Comparison of ENCODE assay signal across 8 cellular contexts in the genomic region with DNA sequence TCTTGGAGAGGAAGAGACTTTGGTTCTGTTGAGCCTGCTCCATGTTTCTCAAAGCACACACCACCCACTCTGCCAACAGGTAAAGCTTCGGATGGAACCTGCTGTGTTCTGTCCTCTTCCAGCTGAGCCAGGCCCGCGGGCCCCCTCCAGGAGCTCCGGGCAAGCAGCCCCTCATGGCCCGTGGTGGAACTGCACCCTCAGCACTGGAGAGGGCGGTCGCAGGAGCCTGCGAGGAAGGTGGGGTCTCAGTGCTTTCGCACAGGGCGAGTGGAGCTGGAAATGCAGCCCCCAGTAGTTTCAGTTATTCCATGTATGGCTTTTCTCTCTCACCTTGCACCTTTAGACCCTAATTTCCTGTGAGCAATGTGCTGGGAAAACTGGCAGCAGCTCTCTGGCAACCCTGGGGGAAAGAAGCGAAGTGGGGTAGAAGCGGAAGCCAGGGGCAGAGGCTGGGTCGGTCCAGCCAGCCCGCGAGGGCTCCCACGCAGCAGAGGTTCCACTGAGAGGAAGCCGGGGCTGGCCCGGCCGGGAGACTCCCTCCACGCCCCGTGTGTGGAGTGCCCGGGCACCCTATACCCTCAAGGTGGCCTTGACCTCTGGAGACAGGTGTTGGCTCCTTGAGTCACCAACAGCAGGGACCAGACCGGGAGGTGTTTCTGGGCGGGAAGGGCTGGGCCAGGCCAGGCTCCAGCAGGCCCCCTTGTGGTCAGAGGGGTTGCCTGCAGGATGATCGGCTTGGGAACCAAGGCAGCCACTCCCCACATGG.
DNase-seq lines count a peak whose midpoint lies in the region; ATAC-seq and TF ChIP-seq lines count a peak whose summit lies in the region.

No MANE protein-coding gene starts in this region.

- no peak overlapping the region for H3K27ac ChIP-seq in duodenal mucosa (ENCODE audit: low read depth, low read length)

- CTCF ChIA-PET in activated CD4-positive, alpha-beta T cell treated with anti-CD3 and anti-CD28 coated beads, Interleukin-2, amount 10 ng/mL, durations not matched to agents 7 days and 5 days (lab: Charles Lee), result interaction anchor here (0.6 to 1.0 kb wide), 3 partner anchors 9 to 328 kb away, joined by 3 to 5 read pairs (median 3); no protein-coding TSS in a partner anchor

- peak; percentile 91 for TF ChIP-seq CTCF in mesothelial cell of epicardium (IDR thresholded peaks at IDR 0.05; ENCODE audit: unreplicated experiment)

- H3K9me3 ChIP-seq in duodenal mucosa (ENCODE audit: control insufficient read depth in 1 of 2, low read length in 2 of 2), result no peaks in the 10 kb centered on the region

- peak overlapping the region; percentile 64 to 67 for H3K4me3 ChIP-seq in duodenal mucosa (ENCODE audit: low read depth in 1 of 2, low read length in 2 of 2)

- H3K4me1 Mint-ChIP-seq in activated CD4-positive, alpha-beta T cell treated with anti-CD3 and anti-CD28 coated beads, Interleukin-2, amount 10 ng/mL, durations not matched to agents 7 days and 5 days, result peaks cover 9% of the 10 kb centered on the region
- peaks cover 14% of the 10 kb centered on the region for H3K4me1 Mint-ChIP-seq in mesothelial cell of epicardium

- H3K36me3 Mint-ChIP-seq in activated CD4-positive, alpha-beta T cell treated with anti-CD3 and anti-CD28 coated beads, Interleukin-2, amount 10 ng/mL, durations not matched to agents 7 days and 5 days (ENCODE audit: low read depth), result no peaks in the 10 kb centered on the region
- H3K36me3 Mint-ChIP-seq in mesothelial cell of epicardium, result no peaks in the 10 kb centered on the region

- peak; percentile 80 for ATAC-seq in HG02798 (IDR thresholded peaks at IDR 0.05; ENCODE audit: poor library complexity, unreplicated experiment)

- DNase-seq in NCI-H2029 (lab: John Stamatoyannopoulos, UW) (peak; percentile 25), NCI-H2029 treated with DMSO at 0.1 percent for 48 hours (lab: John Stamatoyannopoulos, UW) (no peak), NCI-H1694 treated with DMSO at 0.1 percent for 48 hours (lab: John Stamatoyannopoulos, UW) (peak; percentile 22), mesothelial cell of epicardium (ENCODE audit: low spot score in 2 of 2, unreplicated experiment in 2 of 2) (peak; percentile 73 to 87)
- DNase-seq in activated CD4-positive, alpha-beta T cell treated with anti-CD3 and anti-CD28 coated beads, Interleukin-2, amount 10 ng/mL, durations not matched to agents 7 days and 5 days, result peak; percentile 57
- DNase-seq in stimulated activated CD8-positive, alpha-beta memory T cell treated with anti-CD3 and anti-CD28 coated beads, Interleukin-4, amount 100 ng/mL, for 48 hours, result peak; percentile 81

- H3K4me1 ChIP-seq in duodenal mucosa (ENCODE audit: control insufficient read depth in 1 of 2, insufficient read depth in 2 of 2, low read length in 2 of 2), result peaks cover 6 to 11% of the 10 kb centered on the region in 2 donors

- H3K36me3 ChIP-seq in duodenal mucosa (ENCODE audit: control insufficient read depth in 1 of 2, insufficient read depth in 2 of 2, low read length in 2 of 2), result no peaks in the 10 kb centered on the region

- H3K27me3 Mint-ChIP-seq in activated CD4-positive, alpha-beta T cell treated with anti-CD3 and anti-CD28 coated beads, Interleukin-2, amount 10 ng/mL, durations not matched to agents 7 days and 5 days, result no peaks in the 10 kb centered on the region
- H3K27me3 Mint-ChIP-seq in mesothelial cell of epicardium (ENCODE audit: low read depth), result peaks cover 15% of the 10 kb centered on the region

- H3K27ac Mint-ChIP-seq in activated CD4-positive, alpha-beta T cell treated with anti-CD3 and anti-CD28 coated beads, Interleukin-2, amount 10 ng/mL, durations not matched to agents 7 days and 5 days, result no peak overlapping the region
- peak overlapping the region; percentile 47 for H3K27ac Mint-ChIP-seq in mesothelial cell of epicardium

- H3K9me3 Mint-ChIP-seq in activated CD4-positive, alpha-beta T cell treated with anti-CD3 and anti-CD28 coated beads, Interleukin-2, amount 10 ng/mL, durations not matched to agents 7 days and 5 days, result no peaks in the 10 kb centered on the region
- H3K9me3 Mint-ChIP-seq in mesothelial cell of epicardium, result no peaks in the 10 kb centered on the region

- H3K27me3 ChIP-seq in duodenal mucosa (ENCODE audit: control insufficient read depth in 1 of 2, insufficient read depth in 2 of 2, low read length in 2 of 2), result peaks cover 0 to 4% of the 10 kb centered on the region in 2 donors

- H3K4me3 Mint-ChIP-seq in activated CD4-positive, alpha-beta T cell treated with anti-CD3 and anti-CD28 coated beads, Interleukin-2, amount 10 ng/mL, durations not matched to agents 7 days and 5 days, result peak overlapping the region; percentile 53
- H3K4me3 Mint-ChIP-seq in mesothelial cell of epicardium, result peak overlapping the region; percentile 70

- H3K9ac ChIP-seq in duodenal mucosa (ENCODE audit: low read depth in 1 of 2, low read length in 2 of 2), result no peak overlapping the region

- POLR2A ChIA-PET in activated CD4-positive, alpha-beta T cell treated with anti-CD3 and anti-CD28 coated beads, Interleukin-2, amount 10 ng/mL, durations not matched to agents 7 days and 5 days (lab: Charles Lee), result no interaction called here
